ENCODE assay signal across 8 cellular contexts in the genomic region with DNA sequence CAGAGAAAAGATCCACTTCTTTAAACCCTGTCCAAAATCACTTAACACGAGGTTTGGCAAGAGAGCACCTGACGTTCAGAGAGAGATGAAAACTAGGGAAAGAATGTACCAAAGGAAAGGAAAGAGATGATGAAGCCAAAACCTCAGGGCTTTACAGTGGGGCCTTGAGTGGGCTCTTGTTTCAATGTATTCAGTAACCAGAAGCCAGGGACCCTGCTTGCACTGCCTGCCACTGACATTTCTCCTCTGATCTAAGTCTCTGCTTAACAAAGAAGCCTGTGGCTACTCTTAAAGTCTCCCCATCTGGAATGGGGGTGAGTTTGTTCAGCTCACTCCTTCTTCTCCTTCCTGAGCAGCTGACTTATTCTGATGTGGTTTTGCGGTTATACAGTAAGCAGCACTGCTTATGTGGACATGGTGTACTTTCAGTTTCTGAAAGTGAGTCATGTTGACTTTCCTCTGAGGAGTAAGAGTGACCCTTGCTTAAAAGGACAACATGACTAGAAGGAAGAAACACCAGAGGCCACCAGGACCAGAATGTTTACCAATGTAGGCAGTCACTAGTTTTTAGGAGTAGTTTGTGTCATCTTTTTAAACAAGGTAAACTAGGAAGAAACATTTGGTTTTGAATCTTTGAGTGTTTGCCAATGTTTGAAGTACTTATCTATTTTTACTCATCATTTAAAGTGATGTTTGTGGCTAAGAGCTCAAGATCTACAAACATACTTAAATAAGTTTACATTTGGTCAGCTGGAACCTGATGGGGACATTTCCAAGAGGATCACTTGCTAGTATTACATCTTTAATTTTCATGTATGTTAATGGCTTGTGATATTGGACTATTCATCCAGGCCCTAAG.
DNase-seq lines count a peak whose midpoint lies in the region; ATAC-seq and TF ChIP-seq lines count a peak whose summit lies in the region.

No MANE protein-coding gene starts in this region.

- H3K4me1 ChIP-seq in HCT116 (ENCODE audit: control insufficient read depth in 1 of 2, insufficient read depth in 2 of 2, low read length in 2 of 2) = peaks cover 21 to 29% of the 10 kb centered on the region in 2 experiments

- TF ChIP-seq RAD21 in HCT116 (IDR thresholded peaks at IDR 0.05; ENCODE audit: low read depth) = peak; percentile 45

- no peak for TF ChIP-seq POLR2A in HCT116 (IDR thresholded peaks at IDR 0.05; ENCODE audit: borderline replicate concordance, extremely low read depth, insufficient read depth, insufficient read length)

- no peak for TF ChIP-seq CTCF in HCT116 (IDR thresholded peaks at IDR 0.05 in 2 of 3, conservative IDR thresholded peaks at IDR 0.05 in 1 of 3; ENCODE audit: borderline replicate concordance in 1 of 3, insufficient read depth in 1 of 3, low read depth in 2 of 3, low read length in 2 of 3)

- peaks cover 58% of the 10 kb centered on the region for H3K27me3 Mint-ChIP-seq in activated CD4-positive, alpha-beta memory T cell treated with anti-CD3 and anti-CD28 coated beads, Interleukin-2, amount 10 ng/mL, durations not matched to agents 7 days and 5 days

- POLR2A ChIA-PET in HCT116 (lab: Charles Lee) = no interaction called here
- POLR2A ChIA-PET in activated CD4-positive, alpha-beta memory T cell treated with anti-CD3 and anti-CD28 coated beads, Interleukin-2, amount 10 ng/mL, durations not matched to agents 7 days and 5 days (lab: Charles Lee) = interaction anchor here (0.6 kb wide), 1 partner anchor 27 kb away, joined by 3 read pairs; no protein-coding TSS in a partner anchor

- no peaks in the 10 kb centered on the region for H4K20me1 ChIP-seq in HCT116 (ENCODE audit: insufficient read depth)

- H3K36me3 Mint-ChIP-seq in activated CD4-positive, alpha-beta memory T cell treated with anti-CD3 and anti-CD28 coated beads, Interleukin-2, amount 10 ng/mL, durations not matched to agents 7 days and 5 days (ENCODE audit: low read depth) = no peaks in the 10 kb centered on the region

- no peaks in the 10 kb centered on the region for H3K36me3 ChIP-seq in HCT116 (ENCODE audit: control insufficient read depth in 1 of 2, insufficient read depth in 2 of 2, low read length in 2 of 2)

- H3K27ac ChIP-seq in HCT116 (ENCODE audit: low read depth, low read length) = peak overlapping the region; percentile 52; the same call in 1 of the 2 replicates

- CTCF ChIA-PET in HCT116 (lab: Charles Lee) = interaction anchor here (0.6 to 4.2 kb wide), 4 partner anchors 79 to 1079 kb away, joined by 3 to 57 read pairs (median 6); no protein-coding TSS in a partner anchor
- CTCF ChIA-PET in activated CD4-positive, alpha-beta memory T cell treated with anti-CD3 and anti-CD28 coated beads, Interleukin-2, amount 10 ng/mL, durations not matched to agents 7 days and 5 days (lab: Charles Lee) = interaction anchor here (1.1 to 7.3 kb wide), 4 partner anchors 80 to 456 kb away, joined by 3 to 92 read pairs (median 8); no protein-coding TSS in a partner anchor

- no peaks in the 10 kb centered on the region for H3K27me3 ChIP-seq in HCT116 (ENCODE audit: insufficient read depth, low read length)

- H3K9me3 Mint-ChIP-seq in activated CD4-positive, alpha-beta memory T cell treated with anti-CD3 and anti-CD28 coated beads, Interleukin-2, amount 10 ng/mL, durations not matched to agents 7 days and 5 days = no peaks in the 10 kb centered on the region

- DNase-seq in activated CD4-positive, alpha-beta T cell treated with anti-CD3 and anti-CD28 coated beads for 48 hours = peak; percentile 11
- no peak for DNase-seq in activated CD4-positive, alpha-beta T cell treated with anti-CD3 and anti-CD28 coated beads, Interleukin-2, amount 50 U/mL, for 48 hours
- DNase-seq in HCT116 (ENCODE audit: low read depth, low spot score) (peak; percentile 91), Kasumi-1 (lab: John Stamatoyannopoulos, UW) (peak; percentile 86 to 94), glomerular endothelial cell (ENCODE audit: extremely low read depth, low read depth, low spot score) (peak; percentile 72), NCI-H526 (lab: John Stamatoyannopoulos, UW) (no peak)
- peak; percentile 30 for DNase-seq in activated CD4-positive, alpha-beta memory T cell treated with anti-CD3 and anti-CD28 coated beads, Interleukin-2, amount 10 ng/mL, durations not matched to agents 7 days and 5 days
- peak; percentile 35 for DNase-seq in stimulated activated CD8-positive, alpha-beta memory T cell treated with anti-CD3 and anti-CD28 coated beads, Interleukin-4, amount 100 ng/mL, for 48 hours

- H2AFZ ChIP-seq in HCT116 (ENCODE audit: low read depth, low read length, poor library complexity, severe bottlenecking) = no peak overlapping the region

- peaks cover 26% of the 10 kb centered on the region for H3K4me1 Mint-ChIP-seq in activated CD4-positive, alpha-beta memory T cell treated with anti-CD3 and anti-CD28 coated beads, Interleukin-2, amount 10 ng/mL, durations not matched to agents 7 days and 5 days

- peak overlapping the region in 1 of 2 experiments; percentile 25; a peak in 2 of 4 replicates for H3K4me3 ChIP-seq in HCT116 (replicated peaks in 1 of 2; ENCODE audit: low read depth in 1 of 2, low read length in 2 of 2)

- H3K4me2 ChIP-seq in HCT116 (ENCODE audit: low read length) = peak overlapping the region; percentile 72

- no peak overlapping the region for H3K27ac Mint-ChIP-seq in activated CD4-positive, alpha-beta memory T cell treated with anti-CD3 and anti-CD28 coated beads, Interleukin-2, amount 10 ng/mL, durations not matched to agents 7 days and 5 days

- intact Hi-C loops in HCT116 (cut with micrococcal nuclease) = loop anchor here (10.0 kb wide), 3 partner anchors 1328 to 1998 kb away; no protein-coding TSS in a partner anchor

- peak; percentile 88 for ATAC-seq in HCT116

- no TSS peak for BruUV-seq in HCT116 (replicated peaks; lab: Mats Ljungman, UMichigan)

- H3K79me2 ChIP-seq in HCT116 (ENCODE audit: insufficient read depth, low read length) = no peaks in the 10 kb centered on the region

- H3K9me3 ChIP-seq in HCT116 (ENCODE audit: control insufficient read depth in 1 of 2, insufficient read depth in 1 of 2, low read depth in 1 of 2, low read length in 2 of 2) = no peaks in the 10 kb centered on the region

- peak overlapping the region; percentile 23 for H3K9ac ChIP-seq in HCT116 (ENCODE audit: low read length)

- RAD21 ChIA-PET in HCT116 (lab: Charles Lee; ENCODE audit: low non-redundant PET in 1 of 2, low total read pairs in 2 of 2, uncharacterized antibody in 2 of 2, unreplicated experiment in 2 of 2) = interaction anchor here (0.5 to 0.7 kb wide), 4 partner anchors 14 to 458 kb away, joined by 3 to 5 read pairs (median 4); no protein-coding TSS in a partner anchor

- H3K4me3 Mint-ChIP-seq in activated CD4-positive, alpha-beta memory T cell treated with anti-CD3 and anti-CD28 coated beads, Interleukin-2, amount 10 ng/mL, durations not matched to agents 7 days and 5 days = peak overlapping the region; percentile 20

- H3K9me2 ChIP-seq in HCT116 (ENCODE audit: insufficient read depth) = no peaks in the 10 kb centered on the region

TF ChIP-seq in HCT116, 20 proteins besides CTCF, POLR2A, EP300 and RAD21 (continues in another document):
- TF ChIP-seq CBX3 (IDR thresholded peaks at IDR 0.05; ENCODE audit: low read depth) = peak; percentile 91; the same call in 1 of the 2 replicates
- peak; percentile 88 for TF ChIP-seq CEBPB (IDR thresholded peaks at IDR 0.05; ENCODE audit: low read depth)
- peak; percentile 97 for TF ChIP-seq JUND (IDR thresholded peaks at IDR 0.05)
- peak; percentile 72 for TF ChIP-seq TCF7L2 (IDR thresholded peaks at IDR 0.05; ENCODE audit: borderline replicate concordance, extremely low read depth, insufficient read depth, insufficient read length)
- peak; percentile 61 for TF ChIP-seq YY1 (IDR thresholded peaks at IDR 0.05; ENCODE audit: extremely low read depth, insufficient replicate concordance, low read depth, low read length)
- no peak for TF ChIP-seq ELF1 (IDR thresholded peaks at IDR 0.05; ENCODE audit: borderline replicate concordance, low read depth)
- TF ChIP-seq SP1 (IDR thresholded peaks at IDR 0.05; ENCODE audit: low read depth) = peak; percentile 95
- no peak; the same call in 1 of the 2 replicates for TF ChIP-seq EGR1 (IDR thresholded peaks at IDR 0.05; ENCODE audit: low read depth)
- peak; percentile 89 for TF ChIP-seq SIN3A (IDR thresholded peaks at IDR 0.05; ENCODE audit: low read depth)
- no peak for TF ChIP-seq EZH2 (IDR thresholded peaks at IDR 0.05)
- TF ChIP-seq REST (IDR thresholded peaks at IDR 0.05; ENCODE audit: low read depth) = no peak
- TF ChIP-seq, protein P1, sequence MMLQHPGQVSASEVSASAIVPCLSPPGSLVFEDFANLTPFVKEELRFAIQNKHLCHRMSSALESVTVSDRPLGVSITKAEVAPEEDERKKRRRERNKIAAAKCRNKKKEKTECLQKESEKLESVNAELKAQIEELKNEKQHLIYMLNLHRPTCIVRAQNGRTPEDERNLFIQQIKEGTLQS (IDR thresholded peaks at IDR 0.05) = no peak
- peak; percentile 61; the same call in 1 of the 2 replicates for TF ChIP-seq POLR2AphosphoS5 (IDR thresholded peaks at IDR 0.05; ENCODE audit: low read depth, low read length)

Comparison
In these comparisons a context has a peak if more than half of its experiments do, and no peak if none do; other contexts are left out.
1. DNase-seq: peak in activated CD4-positive, alpha-beta T cell treated with anti-CD3 and anti-CD28 coated beads for 48 hours (single experiment), HCT116 (single experiment), Kasumi-1 (2 of 2), activated CD4-positive, alpha-beta memory T cell treated with anti-CD3 and anti-CD28 coated beads, Interleukin-2, amount 10 ng/mL, durations not matched to agents 7 days and 5 days (single experiment), glomerular endothelial cell (single experiment) and stimulated activated CD8-positive, alpha-beta memory T cell treated with anti-CD3 and anti-CD28 coated beads, Interleukin-4, amount 100 ng/mL, for 48 hours (single experiment); none in activated CD4-positive, alpha-beta T cell treated with anti-CD3 and anti-CD28 coated beads, Interleukin-2, amount 50 U/mL, for 48 hours (0 of 2) and NCI-H526 (0 of 2).